36 cellular contexts compared by ENCODE assay signal in genomic region chr19:8020681-8021080, GRCh38. TPM values are rescaled to one million over a fixed set of nuclear protein-coding genes. Genes with fewer than 3 reads are reported as not detected.
"Had no signal": no experiment of that assay in that cellular context is flagged by ENCODE, and none has a peak within 500 bp of the region (broad histone marks: within the 10 kb centered on the region; RNA-seq: fewer than 3 reads in every experiment).

No MANE protein-coding gene starts in this region.

- H3K27ac ChIP-seq: brain microvascular endothelial cell, Peyer's patch, RWPE1, WERI-Rb-1 had no signal

- H3K36me3 Mint-ChIP-seq: activated naive CD4-positive, alpha-beta T cell treated with anti-CD3 and anti-CD28 coated beads, Interleukin-2, amount 50 U/mL, for 72 hours; T-cell had no signal

- H3K36me3 ChIP-seq: brain microvascular endothelial cell, Peyer's patch, WERI-Rb-1 had no signal

- H3K9me3 ChIP-seq: Peyer's patch had no signal

- H3K27me3 Mint-ChIP-seq: activated CD8-positive, alpha-beta T cell treated with anti-CD3 and anti-CD28 coated beads for 36 hours; activated T-cell treated with anti-CD3 and anti-CD28 coated beads, Interleukin-2, amount 50 U/mL, for 24 hours; T-cell; T-helper 17 cell had no signal

- H3K27me3 ChIP-seq: brain microvascular endothelial cell, Peyer's patch had no signal

- H3K27ac Mint-ChIP-seq: activated CD8-positive, alpha-beta T cell treated with anti-CD3 and anti-CD28 coated beads for 36 hours; activated naive CD4-positive, alpha-beta T cell treated with anti-CD3 and anti-CD28 coated beads for 36 hours; activated T-cell treated with anti-CD3 and anti-CD28 coated beads, Interleukin-2, amount 50 U/mL, for 24 hours; T-cell; T-helper 17 cell had no signal

- H3K4me3 Mint-ChIP-seq: activated CD8-positive, alpha-beta T cell treated with anti-CD3 and anti-CD28 coated beads for 36 hours; activated naive CD4-positive, alpha-beta T cell treated with anti-CD3 and anti-CD28 coated beads for 36 hours; activated T-cell treated with anti-CD3 and anti-CD28 coated beads, Interleukin-2, amount 50 U/mL, for 24 hours; T-cell; T-helper 17 cell had no signal

- H3K9me3 Mint-ChIP-seq: activated CD8-positive, alpha-beta T cell treated with anti-CD3 and anti-CD28 coated beads for 36 hours; activated naive CD4-positive, alpha-beta T cell treated with anti-CD3 and anti-CD28 coated beads for 36 hours; activated naive CD4-positive, alpha-beta T cell treated with anti-CD3 and anti-CD28 coated beads, Interleukin-2, amount 50 U/mL, for 72 hours; activated T-cell treated with anti-CD3 and anti-CD28 coated beads, Interleukin-2, amount 50 U/mL, for 24 hours; T-cell had no signal

- H3K4me1 ChIP-seq: Peyer's patch had no signal

- H3K4me3 ChIP-seq: Peyer's patch had no signal

- DNase-seq: activated CD4-positive, alpha-beta T cell treated with anti-CD3 and anti-CD28 coated beads for 1 hour; activated CD4-positive, alpha-beta T cell treated with anti-CD3 and anti-CD28 coated beads for 48 hours; activated CD4-positive, alpha-beta T cell treated with anti-CD3 and anti-CD28 coated beads, Interleukin-2, amount 50 U/mL, for 4 hours; activated CD4-positive, CD25-positive, alpha-beta regulatory T cell; activated CD8-positive, alpha-beta T cell treated with anti-CD3 and anti-CD28 coated beads for 36 hours; activated gamma-delta T cell treated with Interleukin-2 at 50 U/mL for 16 hours; activated naive CD4-positive, alpha-beta T cell treated with anti-CD3 and anti-CD28 coated beads for 36 hours; activated T-cell treated with anti-CD3 and anti-CD28 coated beads, Interleukin-2, amount 50 U/mL, for 24 hours; amniotic stem cell; aorta; brain microvascular endothelial cell; cerebellar nuclear complex; Kasumi-1; KG1; MM.1S; MV-4-11; NCI-H1092; NCI-H1436 treated with DMSO at 0.1 percent for 48 hours; NCI-H1694 treated with DMSO at 0.1 percent for 48 hours; NCI-H2029; NCI-H2171; NCI-H510A; NCI-H526; NCI-H748 treated with DMSO at 0.1 percent for 48 hours; NK-92 treated with Interleukin-12 subunit alpha and Interleukin-12 subunit beta, amount 100 ng/mL, for 24 hours; PC-3; Peyer's patch; SIG-M5; T-cell; T-helper 17 cell; WERI-Rb-1 had no signal

RNA-seq across cellular contexts. Expression of gene CCL25, which starts 31.9 kb away (rescaled TPM):
- total RNA-seq: activated CD8-positive, alpha-beta memory T cell treated with anti-CD3 and anti-CD28 coated beads for 36 hours; activated naive CD4-positive, alpha-beta T cell treated with anti-CD3 and anti-CD28 coated beads for 36 hours; aorta; PC-3; Right ventricle myocardium inferior; SK-MEL-5; T-helper 17 cell had no signal
